ENCODE assay signal across 10 cellular contexts in the genomic region with DNA sequence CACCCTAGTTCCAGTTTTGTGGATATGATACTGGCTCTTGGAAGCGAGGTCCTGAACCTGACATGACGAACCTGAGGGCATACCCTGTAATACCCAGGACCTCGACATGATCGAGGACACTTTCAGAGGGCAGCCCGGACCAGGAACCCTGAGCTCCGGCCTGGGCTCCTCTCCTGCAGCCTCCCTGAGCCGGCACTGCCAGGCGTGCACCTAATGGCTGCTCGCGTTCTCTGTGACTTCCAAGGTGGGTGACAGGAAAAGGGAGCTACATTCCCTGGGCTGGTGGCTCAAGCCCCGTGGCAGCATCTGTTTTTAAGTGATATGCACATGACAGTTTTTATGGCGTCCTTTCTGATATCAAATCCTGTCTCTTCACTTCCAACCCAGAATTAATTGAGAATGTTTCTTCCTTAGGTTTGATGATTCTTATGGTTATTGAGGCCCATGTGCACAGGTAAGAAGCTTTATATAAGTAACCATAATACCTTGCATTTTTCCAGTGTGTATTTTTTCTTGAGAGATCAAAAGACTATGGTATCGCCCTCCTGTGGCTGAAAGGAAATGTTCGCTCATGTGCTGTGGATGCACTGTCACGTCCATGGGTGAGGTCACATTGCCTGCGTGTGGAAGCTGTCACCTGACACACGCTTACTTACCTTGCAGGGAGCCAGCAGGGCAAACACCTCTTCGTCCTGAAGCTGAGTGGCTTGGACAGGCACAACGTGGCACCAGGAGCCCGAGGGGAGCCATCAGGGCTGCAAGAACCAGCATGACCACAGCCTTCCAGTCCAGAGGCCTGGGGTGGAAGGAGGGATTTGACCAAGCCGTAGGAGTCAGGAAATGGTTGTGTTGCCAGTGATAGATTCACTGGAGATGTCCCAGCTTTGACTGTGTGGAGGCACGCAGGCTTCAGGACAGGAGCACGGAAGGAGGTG.
A peak's percentile ranks its signal among the peaks of the same experiment; 100 is the strongest.
DNase-seq lines count a peak whose midpoint lies in the region; ATAC-seq and TF ChIP-seq lines count a peak whose summit lies in the region.
"Had no signal": no experiment of that assay in that cellular context is flagged by ENCODE, and none has a peak within 500 bp of the region (broad histone marks: within the 10 kb centered on the region; RNA-seq: fewer than 3 reads in every experiment).

No MANE protein-coding gene starts in this region.

- H3K27ac ChIP-seq in hepatocyte (no peak overlapping the region), psoas muscle (no peak overlapping the region), gastrocnemius medialis (no peak overlapping the region)

- no peak overlapping the region for H3K4me3 Mint-ChIP-seq in natural killer cell
- H3K4me3 Mint-ChIP-seq: immature natural killer cell had no signal

- WGBS in hepatocyte (ENCODE audit: low lambda C conversion rate, missing lambda C conversion rate): 84% methylated on average over 23 of the region's 23 CpGs
- 84 to 85% (median 85%) methylated on average over 23 of the region's 23 CpGs for WGBS in psoas muscle, 3 donors

- H3K36me3 ChIP-seq in hepatocyte (replicated peaks; ENCODE audit: insufficient read depth, low read depth) (no peaks in the 10 kb centered on the region), psoas muscle (ENCODE audit: insufficient read depth in 1 of 2, low read depth in 1 of 2) (no peaks in the 10 kb centered on the region), gastrocnemius medialis (no peaks in the 10 kb centered on the region)

- in situ Hi-C loops in gastrocnemius medialis (cut with MboI; ENCODE audit: low sequenced_read_pairs in 4 of 4): no loop called here

- no peaks in the 10 kb centered on the region for H3K9me2 ChIP-seq in hepatocyte (replicated peaks; ENCODE audit: insufficient read depth)

- no peak overlapping the region for H2AFZ ChIP-seq in hepatocyte

- TF ChIP-seq POLR2A in gastrocnemius medialis (IDR thresholded peaks at IDR 0.05): no peak

- H3K36me3 Mint-ChIP-seq in natural killer cell: no peaks in the 10 kb centered on the region
- H3K36me3 Mint-ChIP-seq: immature natural killer cell had no signal

- no peaks in the 10 kb centered on the region for H4K20me1 ChIP-seq in hepatocyte (ENCODE audit: insufficient read depth, poor library complexity, severe bottlenecking)

- intact Hi-C loops in psoas muscle (cut with DNase I) (no loop called here), natural killer cell (cut with micrococcal nuclease) (no loop called here), gastrocnemius medialis (cut with DNase I; ENCODE audit: low total_unique reads) (no loop called here)

- DNase-seq in COR-L47 (lab: John Stamatoyannopoulos, UW): peak; percentile 45
- peak; percentile 70 for DNase-seq in NCI-H774 (lab: John Stamatoyannopoulos, UW)
- DNase-seq in hepatocyte (ENCODE audit: low spot score): peak; percentile 53
- DNase-seq in psoas muscle: no peak
- DNase-seq in natural killer cell: no peak
- DNase-seq in gastrocnemius medialis: no peak
- DNase-seq: immature natural killer cell, MM.1S had no signal

- no peaks in the 10 kb centered on the region for H3K4me1 ChIP-seq in hepatocyte (ENCODE audit: insufficient read depth)
- no peaks in the 10 kb centered on the region for H3K4me1 ChIP-seq in psoas muscle
- H3K4me1 ChIP-seq in gastrocnemius medialis: no peaks in the 10 kb centered on the region

- no peaks in the 10 kb centered on the region for H3K27me3 ChIP-seq in hepatocyte
- no peaks in the 10 kb centered on the region for H3K27me3 ChIP-seq in psoas muscle (ENCODE audit: insufficient read depth in 3 of 3, low read length in 2 of 3)
- H3K27me3 ChIP-seq in gastrocnemius medialis: no peaks in the 10 kb centered on the region

- H3K4me1 Mint-ChIP-seq in natural killer cell: no peaks in the 10 kb centered on the region
- H3K4me1 Mint-ChIP-seq: immature natural killer cell had no signal

- H3K27ac Mint-ChIP-seq in natural killer cell: no peak overlapping the region
- H3K27ac Mint-ChIP-seq: immature natural killer cell had no signal

- peak; percentile 48 for ATAC-seq in GM18867 (IDR thresholded peaks at IDR 0.05; ENCODE audit: unreplicated experiment)
- ATAC-seq in psoas muscle: no peak
- no peak for ATAC-seq in natural killer cell
- no peak for ATAC-seq in gastrocnemius medialis
- no peak for ATAC-seq in HG03108 (IDR thresholded peaks at IDR 0.05; ENCODE audit: unreplicated experiment)

- TF ChIP-seq CTCF in hepatocyte (IDR thresholded peaks at IDR 0.05; ENCODE audit: poor library complexity) (peak; percentile 43), psoas muscle (IDR thresholded peaks at IDR 0.05) (no peak), natural killer cell (IDR thresholded peaks at IDR 0.05) (no peak), gastrocnemius medialis (IDR thresholded peaks at IDR 0.05 in 4 of 5, conservative IDR thresholded peaks at IDR 0.05 in 1 of 5) (no peak)

- H3K9me3 Mint-ChIP-seq in natural killer cell: no peaks in the 10 kb centered on the region
- H3K9me3 Mint-ChIP-seq: immature natural killer cell had no signal

- H3K4me2 ChIP-seq in hepatocyte: no peak overlapping the region

- no peaks in the 10 kb centered on the region for H3K79me2 ChIP-seq in hepatocyte

- no peaks in the 10 kb centered on the region for H3K9me3 ChIP-seq in hepatocyte (ENCODE audit: low read depth)
- H3K9me3 ChIP-seq in psoas muscle: no peaks in the 10 kb centered on the region
- no peaks in the 10 kb centered on the region for H3K9me3 ChIP-seq in gastrocnemius medialis

- no peaks in the 10 kb centered on the region for H3K27me3 Mint-ChIP-seq in natural killer cell (ENCODE audit: low read depth in 2 of 2)

- H3K4me3 ChIP-seq in hepatocyte (no peak overlapping the region), psoas muscle (no peak overlapping the region), gastrocnemius medialis (no peak overlapping the region)

Comparison
In these comparisons a context has a peak if more than half of its experiments do, and no peak if none do; other contexts are left out.
1. DNase-seq: peak in COR-L47 (single experiment), NCI-H774 (single experiment) and hepatocyte (single experiment); none in psoas muscle (0 of 2), natural killer cell (single experiment) and gastrocnemius medialis (0 of 2).